In the genomic region with DNA sequence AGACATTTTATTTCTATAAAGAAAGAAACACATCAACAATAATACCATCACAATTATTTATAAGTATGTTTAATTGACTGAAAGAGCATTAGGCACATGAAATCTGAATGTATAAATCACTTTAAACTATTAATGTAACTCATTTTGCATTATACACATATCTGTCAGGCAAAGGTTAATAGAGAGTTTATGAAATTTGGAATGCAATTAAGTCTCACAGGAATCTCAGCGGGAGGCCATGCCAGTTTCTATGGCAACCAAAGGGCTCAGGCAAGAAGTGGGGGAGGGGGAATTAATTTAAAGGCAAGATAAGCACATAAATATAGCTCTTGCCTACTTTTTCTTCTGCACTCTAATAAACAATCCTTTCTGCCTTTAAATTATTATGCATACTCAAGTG, we compare ENCODE assay signal across 20 cellular contexts.
A peak's percentile ranks its signal among the peaks of the same experiment; 100 is the strongest.
DNase-seq lines count a peak whose midpoint lies in the region; ATAC-seq, FAIRE-seq and TF ChIP-seq lines count a peak whose summit lies in the region.
"Had no signal": no experiment of that assay in that cellular context is flagged by ENCODE, and none has a peak within 500 bp of the region (broad histone marks: within the 10 kb centered on the region; RNA-seq: fewer than 3 reads in every experiment).

No MANE protein-coding gene starts in this region.

- 3% methylated on average over 1 of the region's 1 CpG for WGBS in SK-N-SH (ENCODE audit: low lambda C conversion rate)

- ATAC-seq in HG02588 (IDR thresholded peaks at IDR 0.05; ENCODE audit: unreplicated experiment): no peak
- ATAC-seq: psoas muscle; stimulated activated naive B cell treated with anti-CD40 and anti-IgM and Interleukin-4, amounts not matched to agents 10 μg/mL and 1 μg/mL and 100 μg/mL, for 72 hours had no signal

- H3K4me2 ChIP-seq in SK-N-SH: peak overlapping the region; percentile 42; the same call in 1 of the 2 replicates

- no peak for TF ChIP-seq POLR2A in uterus (IDR thresholded peaks at IDR 0.05)
- no peak for TF ChIP-seq POLR2A in H54 (IDR thresholded peaks at IDR 0.05; ENCODE audit: low read depth, low read length)

- H3K9me3 ChIP-seq in SK-N-SH (no peaks in the 10 kb centered on the region), iPS-18a (ENCODE audit: control insufficient read depth, low read depth, low read length) (no peaks in the 10 kb centered on the region), uterus (no peaks in the 10 kb centered on the region)
- H3K9me3 ChIP-seq: left ventricle myocardium inferior, psoas muscle had no signal

- H3F3A ChIP-seq in SK-N-SH (replicated peaks; ENCODE audit: insufficient read depth): peaks cover 26% of the 10 kb centered on the region

- H3K4me3 ChIP-seq in SK-N-SH (ENCODE audit: low read depth in 2 of 2, low read length in 1 of 2) (peak overlapping the region in 1 of 2 experiments; percentile 1; a peak in 1 of 4 replicates), iPS-18a (ENCODE audit: low read length) (peak overlapping the region; percentile 32), retinal pigment epithelial cell (ENCODE audit: low read length) (no peak overlapping the region), uterus (no peak overlapping the region)
- H3K4me3 ChIP-seq: left ventricle myocardium inferior, psoas muscle had no signal

- H4K20me1 ChIP-seq in SK-N-SH (ENCODE audit: insufficient read depth): no peaks in the 10 kb centered on the region

- DNase-seq in NCI-H1417 (lab: John Stamatoyannopoulos, UW): peak in 2 of 3 experiments; percentile 24 to 78
- no peak for DNase-seq in NCI-H1417 treated with DMSO at 0.1 percent for 48 hours (lab: John Stamatoyannopoulos, UW)
- peak; percentile 40 for DNase-seq in SK-N-SH
- peak; percentile 78 for DNase-seq in retinal pigment epithelial cell (ENCODE audit: low read depth)
- no peak for DNase-seq in uterus
- no peak for DNase-seq in H54 (ENCODE audit: insufficient read length, low spot score)
- DNase-seq: 8988T; activated CD4-positive, alpha-beta T cell treated with anti-CD3 and anti-CD28 coated beads, Interleukin-2, amount 50 U/mL, for 4 hours; activated naive CD4-positive, alpha-beta T cell treated with anti-CD3 and anti-CD28 coated beads, Interleukin-2, amount 10 ng/mL, durations not matched to agents 7 days and 5 days; activated T-cell treated with anti-CD3 and anti-CD28 coated beads, Interleukin-2, amount 50 U/mL, for 1 hour; KG1; left ventricle myocardium inferior; NCI-H1048; NCI-H510A; psoas muscle; stimulated activated naive B cell treated with anti-CD40 and anti-IgM and Interleukin-4, amounts not matched to agents 10 μg/mL and 1 μg/mL and 100 μg/mL, for 72 hours had no signal

- no peaks in the 10 kb centered on the region for H3K9me2 ChIP-seq in SK-N-SH

- H3K4me1 ChIP-seq in SK-N-SH (ENCODE audit: control insufficient read depth in 1 of 2, insufficient read depth in 2 of 2, low read depth in 1 of 2, low read length in 1 of 2): peaks cover 11 to 31% of the 10 kb centered on the region in 2 experiments
- peaks cover 22% of the 10 kb centered on the region for H3K4me1 ChIP-seq in iPS-18a (ENCODE audit: control insufficient read depth, low read depth, low read length)
- H3K4me1 ChIP-seq in uterus: no peaks in the 10 kb centered on the region
- H3K4me1 ChIP-seq: left ventricle myocardium inferior, psoas muscle had no signal

- CTCF ChIA-PET in SK-N-SH (lab: Yijun Ruan, JAX): interaction anchor here (1.2 to 2.3 kb wide), 3 partner anchors 18 to 100 kb away, joined by 3 to 14 read pairs (median 3); no protein-coding TSS in a partner anchor

- POLR2A ChIA-PET in SK-N-SH (lab: Yijun Ruan, JAX): no interaction called here

- H3K79me2 ChIP-seq in SK-N-SH (ENCODE audit: insufficient read depth): peaks cover 8% of the 10 kb centered on the region

- intact Hi-C loops in uterus (cut with DNase I; ENCODE audit: low total_unique reads): no loop called here

- no peak for TF ChIP-seq RAD21 in SK-N-SH (IDR thresholded peaks at IDR 0.05; ENCODE audit: low read length)

- H3K36me3 ChIP-seq in SK-N-SH (replicated peaks in 1 of 2; ENCODE audit: control insufficient read depth in 1 of 2, insufficient read depth in 2 of 2, low read length in 1 of 2): no peaks in the 10 kb centered on the region
- H3K36me3 ChIP-seq in iPS-18a (ENCODE audit: control insufficient read depth, low read depth, low read length): no peaks in the 10 kb centered on the region
- no peaks in the 10 kb centered on the region for H3K36me3 ChIP-seq in uterus
- H3K36me3 ChIP-seq: left ventricle myocardium inferior had no signal

- TF ChIP-seq CTCF in SK-N-SH (IDR thresholded peaks at IDR 0.05) (no peak), retinal pigment epithelial cell (conservative IDR thresholded peaks at IDR 0.05; ENCODE audit: low read depth, low read length) (no peak), uterus (IDR thresholded peaks at IDR 0.05) (no peak)

- H3K27ac ChIP-seq in SK-N-SH (ENCODE audit: low read depth in 2 of 2, low read length in 1 of 2) (peak overlapping the region in 1 of 2 experiments; percentile 50; a peak in 2 of 4 replicates), iPS-18a (ENCODE audit: low read length) (peak overlapping the region; percentile 60), uterus (no peak overlapping the region)
- H3K27ac ChIP-seq: C4-2B, HL-60, left ventricle myocardium inferior, psoas muscle had no signal

- H3K9ac ChIP-seq in SK-N-SH: no peak overlapping the region
- peak overlapping the region; percentile 30 for H3K9ac ChIP-seq in iPS-18a (ENCODE audit: low read length)

- H2AFZ ChIP-seq in SK-N-SH (ENCODE audit: low read depth): no peak overlapping the region

- H3K27me3 ChIP-seq in SK-N-SH (ENCODE audit: insufficient read depth): no peaks in the 10 kb centered on the region
- no peaks in the 10 kb centered on the region for H3K27me3 ChIP-seq in iPS-18a (ENCODE audit: control insufficient read depth, insufficient read depth, low read length)
- H3K27me3 ChIP-seq in uterus: no peaks in the 10 kb centered on the region

- peak; percentile 48 to 73; a peak in 3 of 4 replicates for TF ChIP-seq EP300 in SK-N-SH (IDR thresholded peaks at IDR 0.05; ENCODE audit: borderline replicate concordance in 1 of 2, low read depth in 1 of 2, low read length in 1 of 2)

- FAIRE-seq in H54 (lab: Jason Lieb, UNC): no peak

TF ChIP-seq in SK-N-SH, 30 proteins besides CTCF, POLR2A, EP300 and RAD21 (continues in another document):
- TF ChIP-seq, protein P1, sequence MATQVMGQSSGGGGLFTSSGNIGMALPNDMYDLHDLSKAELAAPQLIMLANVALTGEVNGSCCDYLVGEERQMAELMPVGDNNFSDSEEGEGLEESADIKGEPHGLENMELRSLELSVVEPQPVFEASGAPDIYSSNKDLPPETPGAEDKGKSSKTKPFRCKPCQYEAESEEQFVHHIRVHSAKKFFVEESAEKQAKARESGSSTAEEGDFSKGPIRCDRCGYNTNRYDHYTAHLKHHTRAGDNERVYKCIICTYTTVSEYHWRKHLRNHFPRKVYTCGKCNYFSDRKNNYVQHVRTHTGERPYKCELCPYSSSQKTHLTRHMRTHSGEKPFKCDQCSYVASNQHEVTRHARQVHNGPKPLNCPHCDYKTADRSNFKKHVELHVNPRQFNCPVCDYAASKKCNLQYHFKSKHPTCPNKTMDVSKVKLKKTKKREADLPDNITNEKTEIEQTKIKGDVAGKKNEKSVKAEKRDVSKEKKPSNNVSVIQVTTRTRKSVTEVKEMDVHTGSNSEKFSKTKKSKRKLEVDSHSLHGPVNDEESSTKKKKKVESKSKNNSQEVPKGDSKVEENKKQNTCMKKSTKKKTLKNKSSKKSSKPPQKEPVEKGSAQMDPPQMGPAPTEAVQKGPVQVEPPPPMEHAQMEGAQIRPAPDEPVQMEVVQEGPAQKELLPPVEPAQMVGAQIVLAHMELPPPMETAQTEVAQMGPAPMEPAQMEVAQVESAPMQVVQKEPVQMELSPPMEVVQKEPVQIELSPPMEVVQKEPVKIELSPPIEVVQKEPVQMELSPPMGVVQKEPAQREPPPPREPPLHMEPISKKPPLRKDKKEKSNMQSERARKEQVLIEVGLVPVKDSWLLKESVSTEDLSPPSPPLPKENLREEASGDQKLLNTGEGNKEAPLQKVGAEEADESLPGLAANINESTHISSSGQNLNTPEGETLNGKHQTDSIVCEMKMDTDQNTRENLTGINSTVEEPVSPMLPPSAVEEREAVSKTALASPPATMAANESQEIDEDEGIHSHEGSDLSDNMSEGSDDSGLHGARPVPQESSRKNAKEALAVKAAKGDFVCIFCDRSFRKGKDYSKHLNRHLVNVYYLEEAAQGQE (IDR thresholded peaks at IDR 0.05; ENCODE audit: low read depth, low read length): no peak; the same call in 1 of the 2 replicates
- peak; percentile 47; the same call in 1 of the 2 replicates for TF ChIP-seq TCF12 (IDR thresholded peaks at IDR 0.05)
- TF ChIP-seq, protein P2, sequence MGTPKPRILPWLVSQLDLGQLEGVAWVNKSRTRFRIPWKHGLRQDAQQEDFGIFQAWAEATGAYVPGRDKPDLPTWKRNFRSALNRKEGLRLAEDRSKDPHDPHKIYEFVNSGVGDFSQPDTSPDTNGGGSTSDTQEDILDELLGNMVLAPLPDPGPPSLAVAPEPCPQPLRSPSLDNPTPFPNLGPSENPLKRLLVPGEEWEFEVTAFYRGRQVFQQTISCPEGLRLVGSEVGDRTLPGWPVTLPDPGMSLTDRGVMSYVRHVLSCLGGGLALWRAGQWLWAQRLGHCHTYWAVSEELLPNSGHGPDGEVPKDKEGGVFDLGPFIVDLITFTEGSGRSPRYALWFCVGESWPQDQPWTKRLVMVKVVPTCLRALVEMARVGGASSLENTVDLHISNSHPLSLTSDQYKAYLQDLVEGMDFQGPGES (IDR thresholded peaks at IDR 0.05; ENCODE audit: low read depth, low read length): no peak
- TF ChIP-seq, protein P3, sequence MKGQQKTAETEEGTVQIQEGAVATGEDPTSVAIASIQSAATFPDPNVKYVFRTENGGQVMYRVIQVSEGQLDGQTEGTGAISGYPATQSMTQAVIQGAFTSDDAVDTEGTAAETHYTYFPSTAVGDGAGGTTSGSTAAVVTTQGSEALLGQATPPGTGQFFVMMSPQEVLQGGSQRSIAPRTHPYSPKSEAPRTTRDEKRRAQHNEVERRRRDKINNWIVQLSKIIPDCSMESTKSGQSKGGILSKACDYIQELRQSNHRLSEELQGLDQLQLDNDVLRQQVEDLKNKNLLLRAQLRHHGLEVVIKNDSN (IDR thresholded peaks at IDR 0.05; ENCODE audit: borderline replicate concordance, low read depth): no peak
- TF ChIP-seq, protein P4, sequence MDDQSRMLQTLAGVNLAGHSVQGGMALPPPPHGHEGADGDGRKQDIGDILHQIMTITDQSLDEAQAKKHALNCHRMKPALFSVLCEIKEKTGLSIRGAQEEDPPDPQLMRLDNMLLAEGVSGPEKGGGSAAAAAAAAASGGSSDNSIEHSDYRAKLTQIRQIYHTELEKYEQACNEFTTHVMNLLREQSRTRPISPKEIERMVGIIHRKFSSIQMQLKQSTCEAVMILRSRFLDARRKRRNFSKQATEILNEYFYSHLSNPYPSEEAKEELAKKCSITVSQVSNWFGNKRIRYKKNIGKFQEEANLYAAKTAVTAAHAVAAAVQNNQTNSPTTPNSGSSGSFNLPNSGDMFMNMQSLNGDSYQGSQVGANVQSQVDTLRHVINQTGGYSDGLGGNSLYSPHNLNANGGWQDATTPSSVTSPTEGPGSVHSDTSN (IDR thresholded peaks at IDR 0.05): peak; percentile 69
- 0 out of 2 replicates have a peak, but pooled peaks have one; percentile 36 for TF ChIP-seq RXRA (IDR thresholded peaks at IDR 0.05; ENCODE audit: borderline replicate concordance, low read depth)
- TF ChIP-seq TEAD4 (IDR thresholded peaks at IDR 0.05; ENCODE audit: borderline replicate concordance, insufficient read depth): peak; percentile 17; the same call in 1 of the 2 replicates

Comparison
In these comparisons a context has a peak if more than half of its experiments do, and no peak if none do; other contexts are left out.
1. DNase-seq: peak in NCI-H1417 (2 of 3), SK-N-SH (single experiment) and retinal pigment epithelial cell (single experiment); none in NCI-H1417 treated with DMSO at 0.1 percent for 48 hours (single experiment), uterus (0 of 2) and H54 (single experiment).